2 cellular contexts compared by ENCODE assay signal in the genomic region with DNA sequence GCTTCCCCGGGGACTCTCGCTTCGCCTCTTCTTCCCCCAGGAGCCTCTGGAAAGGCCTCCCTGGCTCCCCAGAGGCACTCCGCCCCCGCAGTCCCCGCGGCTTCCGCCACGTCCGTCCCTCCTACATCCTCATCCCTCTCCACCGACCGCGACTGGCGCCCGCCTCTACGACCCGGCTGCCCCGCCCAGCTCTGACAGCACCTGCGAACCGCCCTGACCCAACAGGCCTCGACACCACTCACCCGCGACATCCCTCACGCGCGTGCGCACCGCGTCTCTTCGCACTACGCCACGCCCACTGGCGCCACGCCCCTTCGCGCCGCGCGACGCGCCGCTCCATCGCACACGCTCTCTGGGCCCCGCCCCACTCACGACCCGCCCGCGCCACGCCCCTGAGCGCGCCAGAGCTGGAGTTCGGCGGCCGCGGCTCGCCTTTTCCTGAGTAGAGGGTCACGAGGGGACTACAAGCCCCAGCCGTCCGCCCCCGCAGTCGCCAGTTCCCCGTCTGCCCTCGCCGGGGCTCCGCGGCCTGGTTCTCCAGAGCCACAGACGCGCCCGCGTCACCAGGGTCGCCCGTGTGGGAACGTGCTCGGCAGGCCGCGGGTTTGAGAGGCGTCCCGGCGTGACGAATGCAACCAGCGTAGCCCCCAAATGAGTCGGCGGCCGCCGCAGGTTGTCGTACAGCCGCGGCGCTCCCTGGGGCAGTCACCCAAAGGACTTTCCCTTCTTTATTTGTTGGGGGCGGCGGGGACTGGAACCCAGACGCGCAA.
TF ChIP-seq lines count a peak whose summit lies in the region.

No MANE protein-coding gene starts in this region.

TF ChIP-seq in A549, 52 proteins besides CTCF, POLR2A, EP300 and RAD21 (continued from another document):
- no peak; the same call in 1 of the 2 replicates for TF ChIP-seq BHLHE40 (IDR thresholded peaks at IDR 0.05; ENCODE audit: low read depth, low read length)
- TF ChIP-seq, protein P1, sequence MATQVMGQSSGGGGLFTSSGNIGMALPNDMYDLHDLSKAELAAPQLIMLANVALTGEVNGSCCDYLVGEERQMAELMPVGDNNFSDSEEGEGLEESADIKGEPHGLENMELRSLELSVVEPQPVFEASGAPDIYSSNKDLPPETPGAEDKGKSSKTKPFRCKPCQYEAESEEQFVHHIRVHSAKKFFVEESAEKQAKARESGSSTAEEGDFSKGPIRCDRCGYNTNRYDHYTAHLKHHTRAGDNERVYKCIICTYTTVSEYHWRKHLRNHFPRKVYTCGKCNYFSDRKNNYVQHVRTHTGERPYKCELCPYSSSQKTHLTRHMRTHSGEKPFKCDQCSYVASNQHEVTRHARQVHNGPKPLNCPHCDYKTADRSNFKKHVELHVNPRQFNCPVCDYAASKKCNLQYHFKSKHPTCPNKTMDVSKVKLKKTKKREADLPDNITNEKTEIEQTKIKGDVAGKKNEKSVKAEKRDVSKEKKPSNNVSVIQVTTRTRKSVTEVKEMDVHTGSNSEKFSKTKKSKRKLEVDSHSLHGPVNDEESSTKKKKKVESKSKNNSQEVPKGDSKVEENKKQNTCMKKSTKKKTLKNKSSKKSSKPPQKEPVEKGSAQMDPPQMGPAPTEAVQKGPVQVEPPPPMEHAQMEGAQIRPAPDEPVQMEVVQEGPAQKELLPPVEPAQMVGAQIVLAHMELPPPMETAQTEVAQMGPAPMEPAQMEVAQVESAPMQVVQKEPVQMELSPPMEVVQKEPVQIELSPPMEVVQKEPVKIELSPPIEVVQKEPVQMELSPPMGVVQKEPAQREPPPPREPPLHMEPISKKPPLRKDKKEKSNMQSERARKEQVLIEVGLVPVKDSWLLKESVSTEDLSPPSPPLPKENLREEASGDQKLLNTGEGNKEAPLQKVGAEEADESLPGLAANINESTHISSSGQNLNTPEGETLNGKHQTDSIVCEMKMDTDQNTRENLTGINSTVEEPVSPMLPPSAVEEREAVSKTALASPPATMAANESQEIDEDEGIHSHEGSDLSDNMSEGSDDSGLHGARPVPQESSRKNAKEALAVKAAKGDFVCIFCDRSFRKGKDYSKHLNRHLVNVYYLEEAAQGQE (IDR thresholded peaks at IDR 0.05) = peak; percentile 8; the same call in 1 of the 2 replicates

TF ChIP-seq in K562, 482 proteins besides CTCF, POLR2A, EP300 and RAD21 (continued from another document and continues in another):
- TF ChIP-seq, protein P2, sequence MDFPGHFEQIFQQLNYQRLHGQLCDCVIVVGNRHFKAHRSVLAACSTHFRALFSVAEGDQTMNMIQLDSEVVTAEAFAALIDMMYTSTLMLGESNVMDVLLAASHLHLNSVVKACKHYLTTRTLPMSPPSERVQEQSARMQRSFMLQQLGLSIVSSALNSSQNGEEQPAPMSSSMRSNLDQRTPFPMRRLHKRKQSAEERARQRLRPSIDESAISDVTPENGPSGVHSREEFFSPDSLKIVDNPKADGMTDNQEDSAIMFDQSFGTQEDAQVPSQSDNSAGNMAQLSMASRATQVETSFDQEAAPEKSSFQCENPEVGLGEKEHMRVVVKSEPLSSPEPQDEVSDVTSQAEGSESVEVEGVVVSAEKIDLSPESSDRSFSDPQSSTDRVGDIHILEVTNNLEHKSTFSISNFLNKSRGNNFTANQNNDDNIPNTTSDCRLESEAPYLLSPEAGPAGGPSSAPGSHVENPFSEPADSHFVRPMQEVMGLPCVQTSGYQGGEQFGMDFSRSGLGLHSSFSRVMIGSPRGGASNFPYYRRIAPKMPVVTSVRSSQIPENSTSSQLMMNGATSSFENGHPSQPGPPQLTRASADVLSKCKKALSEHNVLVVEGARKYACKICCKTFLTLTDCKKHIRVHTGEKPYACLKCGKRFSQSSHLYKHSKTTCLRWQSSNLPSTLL (IDR thresholded peaks at IDR 0.05) = no peak
- TF ChIP-seq ZFP36 (IDR thresholded peaks at IDR 0.05; ENCODE audit: low read depth, low read length, partially characterized antibody) (no peak), CEBPG (CRISPR knock-in tag; IDR thresholded peaks at IDR 0.05) (no peak), CEBPG (tag; conservative IDR thresholded peaks at IDR 0.05 in 1 of 2, IDR thresholded peaks at IDR 0.05 in 1 of 2) (no peak), RUNX1 (IDR thresholded peaks at IDR 0.05; ENCODE audit: low read depth) (no peak), NFIX (CRISPR knock-in tag; IDR thresholded peaks at IDR 0.05; ENCODE audit: low read depth) (no peak), ZHX1 (conservative IDR thresholded peaks at IDR 0.05; ENCODE audit: low read length) (no peak), HDAC6 (IDR thresholded peaks at IDR 0.05; ENCODE audit: low read depth, low read length) (no peak), POLR2G (IDR thresholded peaks at IDR 0.05; ENCODE audit: low read depth, low read length) (peak; percentile 98), POLR2B (IDR thresholded peaks at IDR 0.05; ENCODE audit: low read depth, partially characterized antibody) (peak; percentile 66), NFRKB (IDR thresholded peaks at IDR 0.05; ENCODE audit: low read depth) (no peak), CBFA2T2 (conservative IDR thresholded peaks at IDR 0.05) (no peak), CHD4 (IDR thresholded peaks at IDR 0.05; ENCODE audit: insufficient read depth, insufficient replicate concordance, low read depth, low read length, poor library complexity, severe bottlenecking) (no peak), ZBED1 (IDR thresholded peaks at IDR 0.05) (peak; percentile 99), DACH1 (IDR thresholded peaks at IDR 0.05; ENCODE audit: partially characterized antibody) (no peak), HCFC1 (IDR thresholded peaks at IDR 0.05; ENCODE audit: low read depth, low read length) (peak; percentile 4; the same call in 1 of the 2 replicates), GABPB1 (CRISPR knock-in tag; IDR thresholded peaks at IDR 0.05) (peak; percentile 56; the same call in 1 of the 2 replicates), ZNF408 (CRISPR knock-in tag; IDR thresholded peaks at IDR 0.05; ENCODE audit: low read depth) (no peak), TFAM (CRISPR knock-in tag; conservative IDR thresholded peaks at IDR 0.05) (no peak), ZBTB17 (CRISPR knock-in tag; IDR thresholded peaks at IDR 0.05) (peak; percentile 31), POLR2AphosphoS5 (IDR thresholded peaks at IDR 0.05; ENCODE audit: control insufficient read depth, insufficient read depth, low read depth, low read length) (peak; percentile 70), BRD9 (IDR thresholded peaks at IDR 0.05; ENCODE audit: low read depth, partially characterized antibody) (no peak), THAP12 (CRISPR knock-in tag; IDR thresholded peaks at IDR 0.05) (peak; percentile 81), MTF1 (CRISPR knock-in tag; IDR thresholded peaks at IDR 0.05; ENCODE audit: borderline replicate concordance) (no peak), RBM14 (IDR thresholded peaks at IDR 0.05; ENCODE audit: borderline replicate concordance, insufficient read depth, low read depth, low read length) (no peak), MED1 (CRISPR knock-in tag; IDR thresholded peaks at IDR 0.05; ENCODE audit: borderline replicate concordance) (no peak), TCF3 (CRISPR knock-in tag; IDR thresholded peaks at IDR 0.05) (no peak), NCOA6 (IDR thresholded peaks at IDR 0.05) (no peak), NCOR1 (IDR thresholded peaks at IDR 0.05) (no peak; the same call in none of the 2 replicates), PHB (CRISPR knock-in tag; IDR thresholded peaks at IDR 0.05) (no peak), RFX7 (CRISPR knock-in tag; IDR thresholded peaks at IDR 0.05) (no peak), BMI1 (IDR thresholded peaks at IDR 0.05; ENCODE audit: low read length) (no peak), CHAMP1 (IDR thresholded peaks at IDR 0.05) (no peak), ZSCAN29 (IDR thresholded peaks at IDR 0.05) (no peak), BACH1 (tag; IDR thresholded peaks at IDR 0.05) (no peak), CXXC5 (CRISPR knock-in tag; IDR thresholded peaks at IDR 0.05) (peak; percentile 88), SMAD2 (IDR thresholded peaks at IDR 0.05; ENCODE audit: low read depth, low read length) (no peak), STAT5B (CRISPR knock-in tag; IDR thresholded peaks at IDR 0.05) (no peak)
- TF ChIP-seq, protein P3, sequence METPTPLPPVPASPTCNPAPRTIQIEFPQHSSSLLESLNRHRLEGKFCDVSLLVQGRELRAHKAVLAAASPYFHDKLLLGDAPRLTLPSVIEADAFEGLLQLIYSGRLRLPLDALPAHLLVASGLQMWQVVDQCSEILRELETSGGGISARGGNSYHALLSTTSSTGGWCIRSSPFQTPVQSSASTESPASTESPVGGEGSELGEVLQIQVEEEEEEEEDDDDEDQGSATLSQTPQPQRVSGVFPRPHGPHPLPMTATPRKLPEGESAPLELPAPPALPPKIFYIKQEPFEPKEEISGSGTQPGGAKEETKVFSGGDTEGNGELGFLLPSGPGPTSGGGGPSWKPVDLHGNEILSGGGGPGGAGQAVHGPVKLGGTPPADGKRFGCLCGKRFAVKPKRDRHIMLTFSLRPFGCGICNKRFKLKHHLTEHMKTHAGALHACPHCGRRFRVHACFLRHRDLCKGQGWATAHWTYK (CRISPR knock-in tag; IDR thresholded peaks at IDR 0.05) = peak; percentile 72
- TF ChIP-seq, protein P4, sequence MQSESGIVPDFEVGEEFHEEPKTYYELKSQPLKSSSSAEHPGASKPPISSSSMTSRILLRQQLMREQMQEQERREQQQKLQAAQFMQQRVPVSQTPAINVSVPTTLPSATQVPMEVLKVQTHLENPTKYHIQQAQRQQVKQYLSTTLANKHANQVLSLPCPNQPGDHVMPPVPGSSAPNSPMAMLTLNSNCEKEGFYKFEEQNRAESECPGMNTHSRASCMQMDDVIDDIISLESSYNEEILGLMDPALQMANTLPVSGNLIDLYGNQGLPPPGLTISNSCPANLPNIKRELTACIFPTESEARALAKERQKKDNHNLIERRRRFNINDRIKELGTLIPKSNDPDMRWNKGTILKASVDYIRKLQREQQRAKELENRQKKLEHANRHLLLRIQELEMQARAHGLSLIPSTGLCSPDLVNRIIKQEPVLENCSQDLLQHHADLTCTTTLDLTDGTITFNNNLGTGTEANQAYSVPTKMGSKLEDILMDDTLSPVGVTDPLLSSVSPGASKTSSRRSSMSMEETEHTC (IDR thresholded peaks at IDR 0.05) = peak; percentile 74; the same call in 1 of the 2 replicates
- TF ChIP-seq, protein P5, sequence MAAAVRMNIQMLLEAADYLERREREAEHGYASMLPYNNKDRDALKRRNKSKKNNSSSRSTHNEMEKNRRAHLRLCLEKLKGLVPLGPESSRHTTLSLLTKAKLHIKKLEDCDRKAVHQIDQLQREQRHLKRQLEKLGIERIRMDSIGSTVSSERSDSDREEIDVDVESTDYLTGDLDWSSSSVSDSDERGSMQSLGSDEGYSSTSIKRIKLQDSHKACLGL (CRISPR knock-in tag; IDR thresholded peaks at IDR 0.05; ENCODE audit: borderline replicate concordance, poor library complexity, severe bottlenecking) = no peak
- TF ChIP-seq, protein P6, sequence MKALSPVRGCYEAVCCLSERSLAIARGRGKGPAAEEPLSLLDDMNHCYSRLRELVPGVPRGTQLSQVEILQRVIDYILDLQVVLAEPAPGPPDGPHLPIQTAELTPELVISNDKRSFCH (CRISPR knock-in tag; IDR thresholded peaks at IDR 0.05) = no peak
- TF ChIP-seq, protein P6 (tag; IDR thresholded peaks at IDR 0.05) = peak; percentile 45; the same call in 1 of the 2 replicates
